ENCODE assay signal across 16 cellular contexts in genomic region chr10:114279289-114279688, GRCh38. TPM values are rescaled to one million over a fixed set of nuclear protein-coding genes. Genes with fewer than 3 reads are reported as not detected.
"Had no signal": no experiment of that assay in that cellular context is flagged by ENCODE, and none has a peak within 500 bp of the region (broad histone marks: within the 10 kb centered on the region; RNA-seq: fewer than 3 reads in every experiment).

No MANE protein-coding gene starts in this region.

- ATAC-seq: natural killer cell had no signal

- H3K4me2 ChIP-seq: hepatocyte had no signal

- H3K4me3 ChIP-seq: hepatocyte, ovary, right lobe of liver, thoracic aorta, transverse colon had no signal

- DNase-seq: cerebellar nuclear complex; dermis blood vessel endothelial cell; foreskin melanocyte; head of caudate nucleus; kidney glomerular epithelial cell; natural killer cell; nucleus accumbens; ovary; right lobe of liver; stimulated activated CD4-positive, alpha-beta T cell treated with anti-CD3 and anti-CD28 coated beads, Interleukin-15, amount 100 ng/mL, for 24 hours; stimulated activated CD4-positive, alpha-beta T cell treated with anti-CD3 and anti-CD28 coated beads, Interleukin-1b, Interleukin-23, amount 100 ng/mL, for 48 hours; stimulated activated CD4-positive, alpha-beta T cell treated with anti-CD3 and anti-CD28 coated beads, Interleukin-4, amount 100 ng/mL, for 24 hours; transverse colon had no signal

- H3K36me3 ChIP-seq: ovary, right lobe of liver, thoracic aorta, transverse colon had no signal

- H2AFZ ChIP-seq: hepatocyte had no signal

- H3K27ac ChIP-seq: hepatocyte, ovary, right lobe of liver, thoracic aorta, transverse colon had no signal

- H3K79me2 ChIP-seq: hepatocyte had no signal

- H3K4me1 ChIP-seq: right lobe of liver, transverse colon had no signal

- H3K9me3 ChIP-seq: ovary, right lobe of liver, thoracic aorta, transverse colon had no signal

- H3K27me3 ChIP-seq: hepatocyte, ovary, right lobe of liver had no signal

RNA-seq across cellular contexts. Expression of gene VWA2, which starts 40.2 kb away (rescaled TPM):
- total RNA-seq: dermis blood vessel endothelial cell, natural killer cell, neural crest cell had no signal
